8 cellular contexts compared by ENCODE assay signal in the genomic region with DNA sequence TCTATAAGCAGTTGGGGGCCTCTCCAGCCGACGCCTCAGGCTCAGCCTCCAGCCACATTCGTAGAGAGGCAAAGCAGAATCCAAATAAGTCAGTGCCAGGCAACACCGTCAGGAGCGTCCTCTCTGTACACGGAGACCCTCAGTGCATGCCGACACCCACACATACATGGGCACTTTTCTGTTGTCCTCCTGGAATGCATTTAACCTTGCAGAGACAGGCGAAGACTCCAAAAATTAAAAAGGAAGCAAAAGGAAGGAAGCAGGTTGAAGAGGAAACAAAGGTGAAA.
"Had no signal": no experiment of that assay in that cellular context is flagged by ENCODE, and none has a peak within 500 bp of the region (broad histone marks: within the 10 kb centered on the region; RNA-seq: fewer than 3 reads in every experiment).

No MANE protein-coding gene starts in this region.

- H3K4me1 ChIP-seq: HAP-1 had no signal

- DNase-seq: GM23248, GOT3, HFFc6, KBM-7 had no signal

- H3K9me3 ChIP-seq: HAP-1 had no signal

- H3K9me3 Mint-ChIP-seq: IgD-negative memory B cell had no signal

- H3K27ac Mint-ChIP-seq: HFFc6, IgD-negative memory B cell had no signal

- H3K4me1 Mint-ChIP-seq: IgD-negative memory B cell had no signal

- H3K36me3 ChIP-seq: HAP-1 had no signal

- H3K4me3 ChIP-seq: GM23248, HAP-1 had no signal

- H3K9ac ChIP-seq: GM23248, KMS-11 had no signal

- ATAC-seq: HCT116 had no signal

- H3K27ac ChIP-seq: GM23248, KMS-11 had no signal

- H3K4me3 Mint-ChIP-seq: HFFc6, IgD-negative memory B cell had no signal
